In genomic region chr2:238727585-238728321, GRCh38 we compare ENCODE assay signal across 14 cellular contexts.
DNase-seq lines count a peak whose midpoint lies in the region; ATAC-seq and TF ChIP-seq lines count a peak whose summit lies in the region.
"Had no signal": no experiment of that assay in that cellular context is flagged by ENCODE, and none has a peak within 500 bp of the region (broad histone marks: within the 10 kb centered on the region; RNA-seq: fewer than 3 reads in every experiment).

No MANE protein-coding gene starts in this region.

- H3K36me3 ChIP-seq in BJ (ENCODE audit: control insufficient read depth, insufficient read depth, low read length) (no peaks in the 10 kb centered on the region), skeletal muscle tissue (ENCODE audit: control insufficient read depth in 3 of 3, insufficient read depth in 3 of 3, low read length in 3 of 3) (no peaks in the 10 kb centered on the region)

- no peaks in the 10 kb centered on the region for H3K9me3 Mint-ChIP-seq in MCF 10A (ENCODE audit: unreplicated experiment)

- peaks cover 42% of the 10 kb centered on the region for H3K4me1 Mint-ChIP-seq in MCF 10A (ENCODE audit: insufficient read depth, unreplicated experiment)

- no peak for ATAC-seq in GM19395 (IDR thresholded peaks at IDR 0.05; ENCODE audit: unreplicated experiment)

- peak overlapping the region; percentile 18 for H3K27ac ChIP-seq in skeletal muscle tissue (ENCODE audit: low read depth, low read length)
- H3K27ac ChIP-seq: C4-2B, SK-N-MC had no signal

- peak overlapping the region; percentile 28 for H3K4me3 Mint-ChIP-seq in MCF 10A (ENCODE audit: unreplicated experiment)
- H3K4me3 Mint-ChIP-seq: dendritic cell treated with granulocyte-macrophage colony-stimulating factor and Interleukin-4, amounts not matched to agents 40 ng/mL and 50 ng/mL, for 4 days had no signal

- CTCF ChIA-PET in BJ (lab: Yijun Ruan, JAX) = interaction anchor here (0.9 to 2.9 kb wide), 4 partner anchors 18 to 356 kb away, joined by 3 to 24 read pairs (median 4); no protein-coding TSS in a partner anchor
- CTCF ChIA-PET in MCF 10A (lab: Yijun Ruan, JAX) = interaction anchor here (0.6 to 2.6 kb wide), 8 partner anchors 7 to 440 kb away, joined by 3 to 18 read pairs (median 5); partner anchors contain the start of gene TWIST2

- H3K27me3 ChIP-seq in BJ (ENCODE audit: control insufficient read depth, insufficient read depth, low read length) = no peaks in the 10 kb centered on the region
- peaks cover 0 to 2% (median 2%) of the 10 kb centered on the region in 3 donors for H3K27me3 ChIP-seq in skeletal muscle tissue (ENCODE audit: control insufficient read depth in 3 of 3, insufficient read depth in 3 of 3, low read length in 3 of 3)

- no TSS peak for BruUV-seq in MCF 10A (replicated peaks; lab: Mats Ljungman, UMichigan)

- POLR2A ChIA-PET in BJ (lab: Charles Lee) = interaction anchor here (2.1 kb wide), 1 partner anchor 120 kb away, joined by 6 read pairs; the partner anchor contains the start of gene TWIST2
- POLR2A ChIA-PET in MCF 10A (lab: Yijun Ruan, JAX) = interaction anchor here (0.7 to 3.5 kb wide), 13 partner anchors 8 to 337 kb away, joined by 3 to 40 read pairs (median 5); partner anchors contain the start of gene TWIST2

- peaks cover 5 to 9% (median 6%) of the 10 kb centered on the region in 3 donors for H3K4me1 ChIP-seq in skeletal muscle tissue (ENCODE audit: control insufficient read depth in 3 of 3, insufficient read depth in 3 of 3, low read length in 3 of 3)

- peak overlapping the region; percentile 90 for H3K27ac Mint-ChIP-seq in MCF 10A (ENCODE audit: low read depth, unreplicated experiment)
- H3K27ac Mint-ChIP-seq: dendritic cell treated with granulocyte-macrophage colony-stimulating factor and Interleukin-4, amounts not matched to agents 40 ng/mL and 50 ng/mL, for 4 days had no signal

- DNase-seq in BJ (ENCODE audit: low read depth) (peak; percentile 98), MCF 10A (ENCODE audit: unreplicated experiment) (peak; percentile 47), islet precursor cell (peak; percentile 30), superior temporal gyrus (ENCODE audit: extremely low spot score) (no peak), NCI-H1105 treated with DMSO at 0.1 percent for 48 hours (lab: John Stamatoyannopoulos, UW) (no peak), activated T-cell treated with anti-CD3 and anti-CD28 coated beads for 4 hours (no peak)
- DNase-seq: activated effector memory CD4-positive, alpha-beta T cell treated with Interleukin-2 at 50 U/mL for 16 hours; MM.1S; NCI-H526 had no signal

- no peaks in the 10 kb centered on the region for H3K27me3 Mint-ChIP-seq in MCF 10A (ENCODE audit: insufficient read depth, unreplicated experiment)

- no peak overlapping the region for H3K9ac ChIP-seq in skeletal muscle tissue (ENCODE audit: low read depth in 1 of 3, low read length in 3 of 3)

- peaks cover 0 to 9% (median 3%) of the 10 kb centered on the region in 3 donors for H3K9me3 ChIP-seq in skeletal muscle tissue (ENCODE audit: control insufficient read depth in 3 of 3, low read length in 3 of 3)

- H3K36me3 Mint-ChIP-seq in MCF 10A (ENCODE audit: insufficient read depth, unreplicated experiment) = no peaks in the 10 kb centered on the region

- intact Hi-C loops in MCF 10A (cut with micrococcal nuclease) = loop anchor here (10.0 kb wide), 1 partner anchor 217 kb away; no protein-coding TSS in a partner anchor

- H3K4me3 ChIP-seq in BJ (ENCODE audit: low read depth, low read length) (no peak overlapping the region), skeletal muscle tissue (ENCODE audit: low read length in 3 of 3) (no peak overlapping the region)
- H3K4me3 ChIP-seq: SK-N-MC had no signal

- no peak for TF ChIP-seq CTCF in BJ (IDR thresholded peaks at IDR 0.05; ENCODE audit: insufficient read depth, low read depth, low read length)
- no peak for TF ChIP-seq CTCF in MCF 10A (IDR thresholded peaks at IDR 0.05; ENCODE audit: unreplicated experiment)

Comparison
In these comparisons a context has a peak if more than half of its experiments do, and no peak if none do; other contexts are left out.
1. DNase-seq: peak in BJ (single experiment), MCF 10A (single experiment) and islet precursor cell (single experiment); none in superior temporal gyrus (single experiment), NCI-H1105 treated with DMSO at 0.1 percent for 48 hours (single experiment) and activated T-cell treated with anti-CD3 and anti-CD28 coated beads for 4 hours (single experiment).